In the genomic region with DNA sequence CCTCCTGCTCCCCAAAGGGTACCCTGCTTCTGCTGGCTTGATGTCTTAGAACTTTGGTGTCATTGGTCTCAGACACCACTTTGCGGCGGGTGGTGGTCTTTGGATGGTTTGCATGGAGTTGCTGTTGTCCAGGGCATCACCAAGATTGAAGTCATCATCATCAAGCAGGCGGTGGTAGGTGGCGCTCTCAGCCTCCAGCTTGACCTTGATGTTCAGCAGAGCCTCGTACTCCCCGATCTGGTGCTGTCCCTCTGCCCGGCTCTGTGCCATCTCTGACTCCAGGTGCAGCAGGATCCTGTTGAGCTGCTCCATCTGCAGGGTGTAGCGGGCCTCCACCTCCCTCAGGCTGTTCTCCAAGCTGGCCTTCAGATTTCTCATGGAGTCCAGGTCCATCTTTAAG, we compare ENCODE assay signal across 1 cellular context.
A peak's percentile ranks its signal among the peaks of the same experiment; 100 is the strongest.
TF ChIP-seq lines count a peak whose summit lies in the region.

No MANE protein-coding gene starts in this region.

TF ChIP-seq in HepG2, 621 proteins besides CTCF, POLR2A, EP300 and RAD21:
- peak; percentile 17; the same call in 1 of the 2 replicates for TF ChIP-seq STAG1 (CRISPR knock-in tag; IDR thresholded peaks at IDR 0.05)
TF ChIP-seq in HepG2: peak in this region for 1; not testable (repeated sequence) for 620.
